38 cellular contexts compared by ENCODE assay signal in the genomic region with DNA sequence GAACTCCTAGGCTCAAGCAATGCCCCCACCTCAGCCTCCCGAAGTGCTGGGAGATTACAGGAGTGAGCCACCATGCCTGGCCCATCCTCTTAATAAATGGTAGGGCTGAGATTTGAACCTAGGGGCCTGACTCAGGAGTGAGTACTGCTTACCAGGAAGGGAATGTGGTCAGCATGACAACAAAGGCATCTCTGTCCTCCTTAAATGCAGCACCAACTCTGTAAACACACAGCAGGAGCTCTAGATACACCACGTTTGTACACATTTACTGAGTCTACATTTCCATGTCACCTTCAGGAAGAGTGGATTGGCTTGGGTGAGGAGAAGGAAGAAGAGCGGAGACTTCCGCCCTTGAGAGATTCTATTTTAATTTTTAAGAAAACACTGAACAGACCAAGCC. TPM values are rescaled to one million over a fixed set of nuclear protein-coding genes. Genes with fewer than 3 reads are reported as not detected.
DNase-seq lines count a peak whose midpoint lies in the region; ATAC-seq and TF ChIP-seq lines count a peak whose summit lies in the region.
"Had no signal": no experiment of that assay in that cellular context is flagged by ENCODE, and none has a peak within 500 bp of the region (broad histone marks: within the 10 kb centered on the region; RNA-seq: fewer than 3 reads in every experiment).

No MANE protein-coding gene starts in this region.

- peak overlapping the region; percentile 76 for H3K27ac Mint-ChIP-seq in Calu3 (ENCODE audit: unreplicated experiment)
- H3K27ac Mint-ChIP-seq: activated CD4-positive, alpha-beta T cell treated with anti-CD3 and anti-CD28 coated beads, Interleukin-2, amount 10 ng/mL, durations not matched to agents 24 days and 14 days; activated naive CD4-positive, alpha-beta T cell treated with anti-CD3 and anti-CD28 coated beads, Interleukin-2, amount 50 U/mL, for 72 hours; stimulated activated naive B cell treated with anti-CD40 and anti-IgM and Interleukin-4, amounts not matched to agents 10 μg/mL and 1 μg/mL and 100 μg/mL, for 72 hours; WTC11 had no signal

- TF ChIP-seq POLR2A in prostate gland (IDR thresholded peaks at IDR 0.05), result no peak

- no peak overlapping the region for H3K4me3 Mint-ChIP-seq in Calu3 (ENCODE audit: low read depth, unreplicated experiment)
- H3K4me3 Mint-ChIP-seq: activated CD4-positive, alpha-beta T cell treated with anti-CD3 and anti-CD28 coated beads, Interleukin-2, amount 10 ng/mL, durations not matched to agents 24 days and 14 days; naive thymus-derived CD4-positive, alpha-beta T cell; stimulated activated naive B cell treated with anti-CD40 and anti-IgM and Interleukin-4, amounts not matched to agents 10 μg/mL and 1 μg/mL and 100 μg/mL, for 72 hours; WTC11 had no signal

- peaks cover 3% of the 10 kb centered on the region for H3K4me1 ChIP-seq in prostate gland (replicated peaks)

- H3K4me3 ChIP-seq in choroid plexus epithelial cell (ENCODE audit: low read depth, low read length) (no peak overlapping the region), prostate gland (no peak overlapping the region)
- H3K4me3 ChIP-seq: BLaER1, cardiac muscle cell, coronary artery, upper lobe of right lung had no signal

- CTCF ChIA-PET in Calu3 (lab: Charles Lee), result no interaction called here

- TF ChIP-seq CTCF in Calu3 (IDR thresholded peaks at IDR 0.05; ENCODE audit: unreplicated experiment) (no peak), choroid plexus epithelial cell (conservative IDR thresholded peaks at IDR 0.05; ENCODE audit: low read depth, low read length) (no peak), prostate gland (IDR thresholded peaks at IDR 0.05) (no peak)

- H3K27ac ChIP-seq in prostate gland, result peak overlapping the region in 1 of 2 donors; percentile 79
- H3K27ac ChIP-seq: BLaER1, cardiac muscle cell, coronary artery, epithelial cell of prostate, upper lobe of right lung had no signal

- BruUV-seq in Calu3 (replicated peaks; lab: Mats Ljungman, UMichigan), result no TSS peak

- intact Hi-C loops in Calu3 (cut with micrococcal nuclease; ENCODE audit: unreplicated experiment), result no loop called here
- intact Hi-C loops in prostate gland (cut with DNase I), result no loop called here

- no peaks in the 10 kb centered on the region for H3K9me3 ChIP-seq in prostate gland
- H3K9me3 ChIP-seq: BLaER1, upper lobe of right lung had no signal

- H3K36me3 Mint-ChIP-seq in Calu3 (ENCODE audit: insufficient read depth, unreplicated experiment), result no peaks in the 10 kb centered on the region
- H3K36me3 Mint-ChIP-seq: activated naive CD4-positive, alpha-beta T cell treated with anti-CD3 and anti-CD28 coated beads, Interleukin-2, amount 50 U/mL, for 72 hours; stimulated activated naive B cell treated with anti-CD40 and anti-IgM and Interleukin-4, amounts not matched to agents 10 μg/mL and 1 μg/mL and 100 μg/mL, for 72 hours; WTC11 had no signal

- ATAC-seq in HG03378 (IDR thresholded peaks at IDR 0.05; ENCODE audit: unreplicated experiment), result no peak
- no peak for ATAC-seq in GM18511 (IDR thresholded peaks at IDR 0.05; ENCODE audit: unreplicated experiment)
- ATAC-seq: activated naive CD4-positive, alpha-beta T cell treated with anti-CD3 and anti-CD28 coated beads, Interleukin-2, amount 50 U/mL, for 72 hours; naive thymus-derived CD4-positive, alpha-beta T cell; stimulated activated naive B cell treated with anti-CD40 and anti-IgM and Interleukin-4, amounts not matched to agents 10 μg/mL and 1 μg/mL and 100 μg/mL, for 72 hours; upper lobe of right lung; WTC11 had no signal

- no peak for DNase-seq in Calu3
- peak; percentile 79 for DNase-seq in ELR (ENCODE audit: low read depth)
- peak; percentile 2 for DNase-seq in NCI-H69 (lab: John Stamatoyannopoulos, UW)
- peak; percentile 53 for DNase-seq in choroid plexus epithelial cell (ENCODE audit: low read depth)
- DNase-seq in prostate gland (ENCODE audit: low spot score), result no peak
- no peak for DNase-seq in nucleus accumbens (lab: John Stamatoyannopoulos, UW)
- DNase-seq: activated CD4-positive, alpha-beta T cell treated with anti-CD3 and anti-CD28 coated beads, Interleukin-2, amount 10 ng/mL, durations not matched to agents 24 days and 14 days; activated effector memory CD4-positive, alpha-beta T cell treated with Interleukin-2 at 50 U/mL for 16 hours; activated T-cell treated with anti-CD3 and anti-CD28 coated beads, Interleukin-2, amount 50 U/mL, for 1 hour; COR-L47; DMS79; effector CD8-positive, alpha-beta T cell; glutamatergic neuron; GOT3; islet precursor cell; KBM-7; left ventricle myocardium superior; midbrain; MM.1S; naive thymus-derived CD4-positive, alpha-beta T cell; NCI-H1105 treated with DMSO at 0.1 percent for 48 hours; NCI-H2081 treated with DMSO at 0.1 percent for 48 hours; NCI-H2227 treated with DMSO at 0.1 percent for 48 hours; NCI-H526; SIG-M5; stimulated activated naive B cell treated with anti-CD40 and anti-IgM and Interleukin-4, amounts not matched to agents 10 μg/mL and 1 μg/mL and 100 μg/mL, for 72 hours; substantia nigra; SW 1271; T-helper 9 cell; upper lobe of right lung had no signal

- no peaks in the 10 kb centered on the region for H3K27me3 ChIP-seq in prostate gland (replicated peaks; ENCODE audit: insufficient read depth)
- H3K27me3 ChIP-seq: BLaER1, cardiac muscle cell, upper lobe of right lung had no signal

- 70% methylated on average over 4 of the region's 4 CpGs for WGBS in prostate gland

- no peaks in the 10 kb centered on the region for H3K27me3 Mint-ChIP-seq in Calu3 (ENCODE audit: unreplicated experiment)
- H3K27me3 Mint-ChIP-seq: activated CD4-positive, alpha-beta T cell treated with anti-CD3 and anti-CD28 coated beads, Interleukin-2, amount 10 ng/mL, durations not matched to agents 24 days and 14 days; naive thymus-derived CD4-positive, alpha-beta T cell; stimulated activated naive B cell treated with anti-CD40 and anti-IgM and Interleukin-4, amounts not matched to agents 10 μg/mL and 1 μg/mL and 100 μg/mL, for 72 hours had no signal

- peaks cover 66% of the 10 kb centered on the region for H3K4me1 Mint-ChIP-seq in Calu3 (ENCODE audit: low read depth, unreplicated experiment)

- no peaks in the 10 kb centered on the region for H3K9me3 Mint-ChIP-seq in Calu3 (ENCODE audit: low read depth, unreplicated experiment)
- H3K9me3 Mint-ChIP-seq: activated CD4-positive, alpha-beta T cell treated with anti-CD3 and anti-CD28 coated beads, Interleukin-2, amount 10 ng/mL, durations not matched to agents 24 days and 14 days; activated naive CD4-positive, alpha-beta T cell treated with anti-CD3 and anti-CD28 coated beads, Interleukin-2, amount 50 U/mL, for 72 hours; naive thymus-derived CD4-positive, alpha-beta T cell; stimulated activated naive B cell treated with anti-CD40 and anti-IgM and Interleukin-4, amounts not matched to agents 10 μg/mL and 1 μg/mL and 100 μg/mL, for 72 hours; WTC11 had no signal

- H3K36me3 ChIP-seq in prostate gland, result no peaks in the 10 kb centered on the region
- H3K36me3 ChIP-seq: BLaER1, cardiac muscle cell, upper lobe of right lung had no signal

RNA-seq across cellular contexts. Expression of a gene that starts 38.5 kb away (rescaled TPM):
- total RNA-seq in Calu3 (2022) (5.6 and 9.0 TPM in 2 replicates), prostate gland (10 to 100 TPM in 1 of 2 donors, 1 to 10 TPM in 1; 9.3 to 11.2 TPM)

Comparison
In these comparisons a context has a peak if more than half of its experiments do, and no peak if none do; other contexts are left out.
1. DNase-seq: peak in ELR (single experiment), NCI-H69 (single experiment) and choroid plexus epithelial cell (single experiment); none in Calu3 (single experiment), prostate gland (single experiment) and nucleus accumbens (0 of 56).